In genomic region chr5:99747342-99747741, GRCh38 we compare ENCODE assay signal across 27 cellular contexts.
"Had no signal": no experiment of that assay in that cellular context is flagged by ENCODE, and none has a peak within 500 bp of the region (broad histone marks: within the 10 kb centered on the region; RNA-seq: fewer than 3 reads in every experiment).

No MANE protein-coding gene starts in this region.

- H3K27me3 ChIP-seq: stomach, suprapubic skin, testis, thyroid gland, tibial artery, tibial nerve, upper lobe of left lung, upper lobe of right lung, uterus, vagina had no signal

- ATAC-seq: stimulated activated effector memory CD8-positive, alpha-beta T cell treated with anti-CD3 and anti-CD28 coated beads, Interleukin-12 subunit alpha, Interleukin-12 subunit beta, amount 100 ng/mL, for 72 hours; stimulated activated memory B cell treated with anti-CD40 and anti-IgM and Interleukin-4, amounts not matched to agents 10 μg/mL and 1 μg/mL and 100 μg/mL, for 72 hours; stimulated activated naive B cell treated with anti-CD40 and anti-IgM and Interleukin-4, amounts not matched to agents 10 μg/mL and 1 μg/mL and 100 μg/mL, for 72 hours; stimulated activated naive CD8-positive, alpha-beta T cell treated with anti-CD3 and anti-CD28 coated beads, Interleukin-15, amount 100 ng/mL, for 72 hours; stimulated activated naive CD8-positive, alpha-beta T cell treated with anti-CD3 and anti-CD28 coated beads, Interleukin-15, Interleukin-2, amounts not matched to agents 100 U/mL and 50 U/mL, for 24 hours; upper lobe of right lung had no signal

- H3K9me3 Mint-ChIP-seq: type B pancreatic cell had no signal

- H3K27ac Mint-ChIP-seq: stimulated activated effector memory CD8-positive, alpha-beta T cell treated with anti-CD3 and anti-CD28 coated beads, Interleukin-12 subunit alpha, Interleukin-12 subunit beta, amount 100 ng/mL, for 72 hours; stimulated activated memory B cell treated with anti-CD40 and anti-IgM and Interleukin-4, amounts not matched to agents 10 μg/mL and 1 μg/mL and 100 μg/mL, for 72 hours; stimulated activated naive B cell treated with anti-CD40 and anti-IgM and Interleukin-4, amounts not matched to agents 10 μg/mL and 1 μg/mL and 100 μg/mL, for 72 hours; stimulated activated naive CD8-positive, alpha-beta T cell treated with anti-CD3 and anti-CD28 coated beads, Interleukin-15, amount 100 ng/mL, for 72 hours; stimulated activated naive CD8-positive, alpha-beta T cell treated with anti-CD3 and anti-CD28 coated beads, Interleukin-15, Interleukin-2, amounts not matched to agents 100 ng/mL and 50 ng/mL, for 24 hours; type B pancreatic cell had no signal

- H3K4me3 ChIP-seq: stomach, suprapubic skin, testis, thoracic aorta, thyroid gland, tibial artery, tibial nerve, upper lobe of left lung, upper lobe of right lung, uterus, vagina had no signal

- H3K4me1 ChIP-seq: stomach, suprapubic skin, testis, thyroid gland, tibial artery, tibial nerve, upper lobe of left lung, upper lobe of right lung, uterus, vagina had no signal

- H3K9me3 ChIP-seq: suprapubic skin, testis, thoracic aorta, thyroid gland, tibial artery, upper lobe of left lung, upper lobe of right lung, uterus, vagina had no signal

- H3K4me3 Mint-ChIP-seq: stimulated activated effector memory CD8-positive, alpha-beta T cell treated with anti-CD3 and anti-CD28 coated beads, Interleukin-12 subunit alpha, Interleukin-12 subunit beta, amount 100 ng/mL, for 72 hours; stimulated activated memory B cell treated with anti-CD40 and anti-IgM and Interleukin-4, amounts not matched to agents 10 μg/mL and 1 μg/mL and 100 μg/mL, for 72 hours; stimulated activated naive B cell treated with anti-CD40 and anti-IgM and Interleukin-4, amounts not matched to agents 10 μg/mL and 1 μg/mL and 100 μg/mL, for 72 hours; stimulated activated naive CD8-positive, alpha-beta T cell treated with anti-CD3 and anti-CD28 coated beads, Interleukin-15, amount 100 ng/mL, for 72 hours; stimulated activated naive CD8-positive, alpha-beta T cell treated with anti-CD3 and anti-CD28 coated beads, Interleukin-15, Interleukin-2, amounts not matched to agents 100 ng/mL and 50 ng/mL, for 24 hours; type B pancreatic cell had no signal

- H3K36me3 ChIP-seq: stomach, suprapubic skin, thoracic aorta, thyroid gland, tibial artery, tibial nerve, upper lobe of left lung, upper lobe of right lung, uterus, vagina had no signal

- DNase-seq: stimulated activated CD4-positive, alpha-beta T cell treated with anti-CD3 and anti-CD28 coated beads, Interleukin-2, amount 100 ng/mL, for 48 hours; stimulated activated CD4-positive, alpha-beta T cell treated with anti-CD3 and anti-CD28 coated beads, Interleukin-4, amount 100 ng/mL, for 1 hour; stimulated activated CD4-positive, alpha-beta T cell treated with anti-CD3 and anti-CD28 coated beads, Interleukin-4, amount 100 ng/mL, for 24 hours; stimulated activated CD4-positive, alpha-beta T cell treated with anti-CD3 and anti-CD28 coated beads, Interleukin-4, amount 100 ng/mL, for 4 hours; stimulated activated CD8-positive, alpha-beta memory T cell treated with anti-CD3 and anti-CD28 coated beads, Interleukin-4, amount 100 ng/mL, for 48 hours; stimulated activated naive B cell treated with anti-CD40 and anti-IgM and Interleukin-4, amounts not matched to agents 10 μg/mL and 1 μg/mL and 100 μg/mL, for 72 hours; stimulated activated naive CD4-positive, alpha-beta T cell; stimulated activated naive CD4-positive, alpha-beta T cell treated with Interleukin-2 at 50 U/mL for 16 hours; stimulated activated naive CD8-positive, alpha-beta T cell treated with anti-CD3 and anti-CD28 coated beads, Interleukin-15, amount 100 ng/mL, for 72 hours; stimulated activated naive CD8-positive, alpha-beta T cell treated with anti-CD3 and anti-CD28 coated beads, Interleukin-15, Interleukin-2, amounts not matched to agents 100 U/mL and 50 U/mL, for 24 hours; stomach; substantia nigra; testis; thyroid gland; tibial artery; trophoblast cell; upper lobe of left lung; upper lobe of right lung; uterus had no signal

- H3K36me3 Mint-ChIP-seq: stimulated activated effector memory CD8-positive, alpha-beta T cell treated with anti-CD3 and anti-CD28 coated beads, Interleukin-12 subunit alpha, Interleukin-12 subunit beta, amount 100 ng/mL, for 72 hours; stimulated activated memory B cell treated with anti-CD40 and anti-IgM and Interleukin-4, amounts not matched to agents 10 μg/mL and 1 μg/mL and 100 μg/mL, for 72 hours; stimulated activated naive B cell treated with anti-CD40 and anti-IgM and Interleukin-4, amounts not matched to agents 10 μg/mL and 1 μg/mL and 100 μg/mL, for 72 hours; type B pancreatic cell had no signal

- H3K27me3 Mint-ChIP-seq: stimulated activated memory B cell treated with anti-CD40 and anti-IgM and Interleukin-4, amounts not matched to agents 10 μg/mL and 1 μg/mL and 100 μg/mL, for 72 hours; stimulated activated naive B cell treated with anti-CD40 and anti-IgM and Interleukin-4, amounts not matched to agents 10 μg/mL and 1 μg/mL and 100 μg/mL, for 72 hours; stimulated activated naive CD8-positive, alpha-beta T cell treated with anti-CD3 and anti-CD28 coated beads, Interleukin-15, amount 100 ng/mL, for 72 hours; stimulated activated naive CD8-positive, alpha-beta T cell treated with anti-CD3 and anti-CD28 coated beads, Interleukin-15, Interleukin-2, amounts not matched to agents 100 ng/mL and 50 ng/mL, for 24 hours; type B pancreatic cell had no signal

- H3K27ac ChIP-seq: stomach, suprapubic skin, testis, thoracic aorta, thyroid gland, tibial artery, tibial nerve, upper lobe of left lung, upper lobe of right lung, uterus, vagina had no signal

- H3K4me1 Mint-ChIP-seq: stimulated activated effector memory CD8-positive, alpha-beta T cell treated with anti-CD3 and anti-CD28 coated beads, Interleukin-12 subunit alpha, Interleukin-12 subunit beta, amount 100 ng/mL, for 72 hours; stimulated activated memory B cell treated with anti-CD40 and anti-IgM and Interleukin-4, amounts not matched to agents 10 μg/mL and 1 μg/mL and 100 μg/mL, for 72 hours; stimulated activated naive B cell treated with anti-CD40 and anti-IgM and Interleukin-4, amounts not matched to agents 10 μg/mL and 1 μg/mL and 100 μg/mL, for 72 hours; stimulated activated naive CD8-positive, alpha-beta T cell treated with anti-CD3 and anti-CD28 coated beads, Interleukin-15, amount 100 ng/mL, for 72 hours had no signal
